In the genomic region with DNA sequence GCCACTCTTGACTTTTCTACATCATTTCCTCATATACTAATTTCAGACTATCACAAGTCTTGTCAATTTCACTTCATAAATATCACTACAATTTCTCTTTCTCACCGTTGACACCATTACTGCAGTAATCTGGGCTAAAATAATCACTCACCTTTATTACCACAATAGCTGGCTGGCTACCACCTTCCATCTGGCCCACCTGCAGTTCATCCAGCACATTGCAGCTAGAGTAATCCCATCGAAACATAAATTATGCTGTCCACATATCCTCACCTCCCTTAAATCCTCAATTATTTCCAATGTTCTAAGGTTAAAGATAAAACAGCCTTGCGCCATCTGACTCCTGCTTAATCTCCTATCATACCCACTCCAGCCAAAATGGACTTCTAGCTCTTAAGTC, we compare ENCODE assay signal across 21 cellular contexts. TPM values are rescaled to one million over a fixed set of nuclear protein-coding genes. Genes with fewer than 3 reads are reported as not detected.
"Had no signal": no experiment of that assay in that cellular context is flagged by ENCODE, and none has a peak within 500 bp of the region (broad histone marks: within the 10 kb centered on the region; RNA-seq: fewer than 3 reads in every experiment).

No MANE protein-coding gene starts in this region.

- H3K27me3 ChIP-seq: foreskin keratinocyte, hepatocyte, stomach had no signal

- H3K27ac Mint-ChIP-seq: dendritic cell treated with granulocyte-macrophage colony-stimulating factor and Interleukin-4, amounts not matched to agents 40 ng/mL and 50 ng/mL, for 4 days; effector memory CD8-positive, alpha-beta T cell; memory B cell; mesothelial cell of epicardium; natural killer cell had no signal

- DNase-seq: effector memory CD8-positive, alpha-beta T cell; foreskin keratinocyte; head of caudate nucleus; kidney; left cardiac atrium; left ventricle myocardium inferior; lower lobe of right lung; natural killer cell; posterior cingulate gyrus; stimulated activated CD4-positive, alpha-beta T cell treated with anti-CD3 and anti-CD28 coated beads, Interleukin-2, amount 100 ng/mL, for 24 hours; stimulated activated CD4-positive, alpha-beta T cell treated with anti-CD3 and anti-CD28 coated beads, Interleukin-4, amount 100 ng/mL, for 4 hours; stimulated activated naive CD4-positive, alpha-beta T cell; stomach; trophoblast cell had no signal

- H3K36me3 Mint-ChIP-seq: memory B cell, mesothelial cell of epicardium, natural killer cell had no signal

- H3K4me1 Mint-ChIP-seq: memory B cell, natural killer cell, neural crest cell had no signal

- H3K9me3 Mint-ChIP-seq: dendritic cell treated with granulocyte-macrophage colony-stimulating factor and Interleukin-4, amounts not matched to agents 40 ng/mL and 50 ng/mL, for 4 days; mesothelial cell of epicardium; neural crest cell had no signal

- H3K36me3 ChIP-seq: left ventricle myocardium inferior, lower lobe of right lung, stomach had no signal

- H3K27ac ChIP-seq: foreskin keratinocyte, hepatocyte, left ventricle myocardium inferior, lower lobe of right lung, skin epidermis, stomach had no signal

- H3K4me3 Mint-ChIP-seq: dendritic cell treated with granulocyte-macrophage colony-stimulating factor and Interleukin-4, amounts not matched to agents 40 ng/mL and 50 ng/mL, for 4 days; effector memory CD8-positive, alpha-beta T cell; memory B cell; mesothelial cell of epicardium; natural killer cell; neural crest cell had no signal

- H3K9me3 ChIP-seq: left ventricle myocardium inferior, lower lobe of right lung, stomach had no signal

- H3K4me1 ChIP-seq: foreskin keratinocyte, lower lobe of right lung, stomach had no signal

- H3K4me3 ChIP-seq: hepatocyte, left ventricle myocardium inferior, lower lobe of right lung, skin epidermis, stomach had no signal

- H3K27me3 Mint-ChIP-seq: dendritic cell treated with granulocyte-macrophage colony-stimulating factor and Interleukin-4, amounts not matched to agents 40 ng/mL and 50 ng/mL, for 4 days; effector memory CD8-positive, alpha-beta T cell; memory B cell had no signal

RNA-seq across cellular contexts. Expression of gene DGKB, which starts 16.0 kb away (rescaled TPM):
- total RNA-seq: foreskin keratinocyte, natural killer cell, pulmonary artery endothelial cell had no signal
- polyA plus RNA-seq: foreskin keratinocyte had no signal
